ENCODE assay signal across 25 cellular contexts in the genomic region with DNA sequence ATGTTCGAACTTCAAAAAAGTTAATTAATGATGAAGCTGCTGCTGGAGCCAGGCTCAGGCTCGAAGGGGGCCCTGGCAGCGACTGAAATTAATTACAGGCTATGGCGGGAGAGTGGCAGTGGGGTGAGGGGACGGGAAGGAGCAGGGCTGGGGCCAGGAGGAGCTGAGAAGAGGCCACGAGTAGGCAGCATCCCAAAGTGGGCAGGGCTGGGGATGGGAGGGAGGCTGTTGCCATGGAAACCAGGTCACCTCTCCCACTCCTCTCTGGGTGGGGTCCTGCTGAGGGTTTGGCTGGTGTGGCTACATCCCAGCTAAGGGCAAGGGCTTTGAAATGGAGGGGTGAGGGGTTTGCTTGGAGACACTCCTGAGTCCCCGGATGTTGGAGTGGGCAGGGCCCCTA. TPM values are rescaled to one million over a fixed set of nuclear protein-coding genes. Genes with fewer than 3 reads are reported as not detected.
"Had no signal": no experiment of that assay in that cellular context is flagged by ENCODE, and none has a peak within 500 bp of the region (broad histone marks: within the 10 kb centered on the region; RNA-seq: fewer than 3 reads in every experiment).

No MANE protein-coding gene starts in this region.

- H3K36me3 Mint-ChIP-seq: activated CD4-positive, alpha-beta memory T cell treated with anti-CD3 and anti-CD28 coated beads for 36 hours; activated naive CD8-positive, alpha-beta T cell treated with anti-CD3 and anti-CD28 coated beads for 36 hours had no signal

- H3K27ac ChIP-seq: breast epithelium, SJCRH30, VCaP had no signal

- H3K27me3 ChIP-seq: SJCRH30 had no signal

- H3K9ac ChIP-seq: SK-N-SH had no signal

- H3K4me1 ChIP-seq: SJCRH30 had no signal

- H3K4me2 ChIP-seq: SK-N-SH had no signal

- H3K9me3 Mint-ChIP-seq: activated CD4-positive, alpha-beta memory T cell treated with anti-CD3 and anti-CD28 coated beads for 36 hours; activated CD4-positive, alpha-beta T cell treated with anti-CD3 and anti-CD28 coated beads, Interleukin-2, amount 10 ng/mL, durations not matched to agents 7 days and 5 days; activated naive CD8-positive, alpha-beta T cell treated with anti-CD3 and anti-CD28 coated beads for 36 hours; activated T-cell treated with anti-CD3 and anti-CD28 coated beads, Interleukin-2, amount 50 U/mL, for 4 hours had no signal

- DNase-seq: activated CD4-positive, alpha-beta memory T cell treated with anti-CD3 and anti-CD28 coated beads for 36 hours; activated CD4-positive, alpha-beta T cell treated with anti-CD3 and anti-CD28 coated beads, Interleukin-2, amount 10 ng/mL, durations not matched to agents 7 days and 5 days; activated CD4-positive, CD25-positive, alpha-beta regulatory T cell; activated CD8-positive, alpha-beta memory T cell treated with anti-CD3 and anti-CD28 coated beads for 24 hours; activated effector memory CD4-positive, alpha-beta T cell treated with anti-CD3 and anti-CD28 coated beads, Interleukin-2, amount 50 U/mL, for 16 hours; activated naive CD4-positive, alpha-beta T cell treated with Interleukin-2 at 50 U/mL for 16 hours; activated naive CD8-positive, alpha-beta T cell treated with anti-CD3 and anti-CD28 coated beads for 36 hours; activated T-cell treated with anti-CD3 and anti-CD28 coated beads, Interleukin-2, amount 50 U/mL, for 4 hours; aorta; caudate nucleus; Karpas-422; NCI-H1105 treated with DMSO at 0.1 percent for 48 hours; NCI-H1930; NCI-H2107; NCI-H524 treated with DMSO at 0.1 percent for 48 hours; NK-92 treated with Interleukin-12 subunit alpha and Interleukin-12 subunit beta, amount 100 ng/mL, for 24 hours; OCI-M1; RPMI8226; SJCRH30; SK-N-SH; T-helper 1 cell had no signal

- H3K4me3 ChIP-seq: breast epithelium, SJCRH30 had no signal

- H3K4me3 Mint-ChIP-seq: activated CD4-positive, alpha-beta memory T cell treated with anti-CD3 and anti-CD28 coated beads for 36 hours; activated CD4-positive, alpha-beta T cell treated with anti-CD3 and anti-CD28 coated beads, Interleukin-2, amount 10 ng/mL, durations not matched to agents 7 days and 5 days; activated naive CD8-positive, alpha-beta T cell treated with anti-CD3 and anti-CD28 coated beads for 36 hours; activated T-cell treated with anti-CD3 and anti-CD28 coated beads, Interleukin-2, amount 50 U/mL, for 4 hours had no signal

- ATAC-seq: activated T-cell treated with anti-CD3 and anti-CD28 coated beads, Interleukin-2, amount 50 U/mL, for 4 hours; Panc1; Right ventricle myocardium inferior had no signal

- H3K36me3 ChIP-seq: breast epithelium, SJCRH30 had no signal

- H3K27ac Mint-ChIP-seq: activated CD4-positive, alpha-beta memory T cell treated with anti-CD3 and anti-CD28 coated beads for 36 hours; activated CD4-positive, alpha-beta T cell treated with anti-CD3 and anti-CD28 coated beads, Interleukin-2, amount 10 ng/mL, durations not matched to agents 7 days and 5 days; activated naive CD8-positive, alpha-beta T cell treated with anti-CD3 and anti-CD28 coated beads for 36 hours had no signal

RNA-seq across cellular contexts. Expression of gene CACNA1I, which starts 23.9 kb away (rescaled TPM):
- total RNA-seq: Right ventricle myocardium inferior had no signal
- polyA plus RNA-seq: aorta, SK-N-SH had no signal
